ENCODE assay signal across 9 cellular contexts in the genomic region with DNA sequence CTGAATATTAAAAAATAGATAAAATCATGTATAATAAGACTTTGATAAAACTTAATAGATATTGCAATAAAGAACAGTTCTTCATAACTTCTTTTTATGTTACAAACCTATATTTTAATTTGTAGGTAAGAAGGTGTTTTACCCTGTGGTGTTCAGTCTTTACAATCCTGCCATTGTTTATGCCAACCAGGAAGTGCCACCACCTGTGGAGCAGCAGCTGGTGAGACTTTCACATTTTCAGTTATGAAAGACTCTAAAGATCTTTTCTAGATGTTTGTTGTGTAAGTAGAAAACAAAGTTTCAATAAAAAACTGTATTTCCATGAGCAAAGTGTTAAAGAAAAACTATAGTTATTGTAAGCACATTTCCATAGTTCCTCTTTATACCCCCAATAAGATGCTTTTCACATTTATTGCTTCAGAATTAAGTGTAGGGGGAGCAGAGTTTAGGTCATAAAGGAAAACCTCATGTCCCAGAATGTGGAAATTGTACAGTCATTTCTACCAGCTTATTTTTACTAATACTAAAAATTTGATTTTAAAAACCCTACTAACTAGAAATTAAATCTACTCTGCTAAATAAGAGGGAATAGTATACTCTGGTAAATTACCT. TPM values are rescaled to one million over a fixed set of nuclear protein-coding genes. Genes with fewer than 3 reads are reported as not detected.
A peak's percentile ranks its signal among the peaks of the same experiment; 100 is the strongest.
DNase-seq lines count a peak whose midpoint lies in the region; ATAC-seq lines count a peak whose summit lies in the region.
"Had no signal": no experiment of that assay in that cellular context is flagged by ENCODE, and none has a peak within 500 bp of the region (broad histone marks: within the 10 kb centered on the region; RNA-seq: fewer than 3 reads in every experiment).

No MANE protein-coding gene starts in this region.

- H3K9me3 ChIP-seq in CD8-positive, alpha-beta memory T cell (ENCODE audit: low read length): no peaks in the 10 kb centered on the region
- H3K9me3 ChIP-seq: ascending aorta had no signal

- H3K4me3 Mint-ChIP-seq in CD8-positive, alpha-beta memory T cell: no peak overlapping the region

- no peaks in the 10 kb centered on the region for H3K27me3 ChIP-seq in CD8-positive, alpha-beta memory T cell (ENCODE audit: insufficient read depth, low read length, poor library complexity, severe bottlenecking)
- H3K27me3 ChIP-seq: ascending aorta had no signal

- H3K27ac ChIP-seq in CD8-positive, alpha-beta memory T cell (ENCODE audit: low read depth, low read length): no peak overlapping the region
- H3K27ac ChIP-seq: ascending aorta had no signal

- no peaks in the 10 kb centered on the region for H3K27me3 Mint-ChIP-seq in CD8-positive, alpha-beta memory T cell

- peak overlapping the region in 4 of 8 donors; percentile 17 to 60 (median 30) for H3K27ac Mint-ChIP-seq in CD8-positive, alpha-beta memory T cell

- H3K9me3 Mint-ChIP-seq in CD8-positive, alpha-beta memory T cell: no peaks in the 10 kb centered on the region

- peaks cover 0 to 65% (median 29%) of the 10 kb centered on the region in 3 donors for H3K36me3 Mint-ChIP-seq in CD8-positive, alpha-beta memory T cell

- H3K4me1 Mint-ChIP-seq in CD8-positive, alpha-beta memory T cell: peaks cover 32 to 62% (median 47%) of the 10 kb centered on the region in 3 donors

- peaks cover 19% of the 10 kb centered on the region for H3K36me3 ChIP-seq in CD8-positive, alpha-beta memory T cell (ENCODE audit: insufficient read depth, low read length)

- POLR2A ChIA-PET in CD8-positive, alpha-beta memory T cell (lab: Charles Lee): no interaction called here

- H3K4me3 ChIP-seq in CD8-positive, alpha-beta memory T cell (ENCODE audit: low read length): no peak overlapping the region
- H3K4me3 ChIP-seq: ascending aorta had no signal

- DNase-seq in DMS153 (lab: John Stamatoyannopoulos, UW) (peak; percentile 46), NCI-H69 (lab: John Stamatoyannopoulos, UW) (peak; percentile 73), GDM1 (lab: John Stamatoyannopoulos, UW) (no peak), nucleus accumbens (lab: John Stamatoyannopoulos, UW) (no peak), NCI-H1105 treated with DMSO at 0.1 percent for 48 hours (lab: John Stamatoyannopoulos, UW) (no peak)
- no peak for DNase-seq in CD8-positive, alpha-beta memory T cell

- CTCF ChIA-PET in CD8-positive, alpha-beta memory T cell (lab: Charles Lee): no interaction called here

- peaks cover 6% of the 10 kb centered on the region for H3K4me1 ChIP-seq in CD8-positive, alpha-beta memory T cell (ENCODE audit: insufficient read depth, low read length)
- H3K4me1 ChIP-seq: ascending aorta had no signal

- ATAC-seq in GM18870 (IDR thresholded peaks at IDR 0.05; ENCODE audit: unreplicated experiment) (peak; percentile 68), HG02798 (IDR thresholded peaks at IDR 0.05; ENCODE audit: poor library complexity, unreplicated experiment) (peak; percentile 83)

RNA-seq across cellular contexts. Expression of a gene that starts 28.7 kb away (rescaled TPM):
- total RNA-seq in CD8-positive, alpha-beta memory T cell: 10 to 100 TPM; 21.0 to 21.7 TPM
- polyA plus RNA-seq in CD8-positive, alpha-beta memory T cell: 23.7 TPM

Comparison
In these comparisons a context has a peak if more than half of its experiments do, and no peak if none do; other contexts are left out.
1. DNase-seq: peak in DMS153 (single experiment) and NCI-H69 (single experiment); none in GDM1 (single experiment), nucleus accumbens (0 of 56), CD8-positive, alpha-beta memory T cell (0 of 5) and NCI-H1105 treated with DMSO at 0.1 percent for 48 hours (single experiment).